ENCODE assay signal across 1 cellular context in the genomic region with DNA sequence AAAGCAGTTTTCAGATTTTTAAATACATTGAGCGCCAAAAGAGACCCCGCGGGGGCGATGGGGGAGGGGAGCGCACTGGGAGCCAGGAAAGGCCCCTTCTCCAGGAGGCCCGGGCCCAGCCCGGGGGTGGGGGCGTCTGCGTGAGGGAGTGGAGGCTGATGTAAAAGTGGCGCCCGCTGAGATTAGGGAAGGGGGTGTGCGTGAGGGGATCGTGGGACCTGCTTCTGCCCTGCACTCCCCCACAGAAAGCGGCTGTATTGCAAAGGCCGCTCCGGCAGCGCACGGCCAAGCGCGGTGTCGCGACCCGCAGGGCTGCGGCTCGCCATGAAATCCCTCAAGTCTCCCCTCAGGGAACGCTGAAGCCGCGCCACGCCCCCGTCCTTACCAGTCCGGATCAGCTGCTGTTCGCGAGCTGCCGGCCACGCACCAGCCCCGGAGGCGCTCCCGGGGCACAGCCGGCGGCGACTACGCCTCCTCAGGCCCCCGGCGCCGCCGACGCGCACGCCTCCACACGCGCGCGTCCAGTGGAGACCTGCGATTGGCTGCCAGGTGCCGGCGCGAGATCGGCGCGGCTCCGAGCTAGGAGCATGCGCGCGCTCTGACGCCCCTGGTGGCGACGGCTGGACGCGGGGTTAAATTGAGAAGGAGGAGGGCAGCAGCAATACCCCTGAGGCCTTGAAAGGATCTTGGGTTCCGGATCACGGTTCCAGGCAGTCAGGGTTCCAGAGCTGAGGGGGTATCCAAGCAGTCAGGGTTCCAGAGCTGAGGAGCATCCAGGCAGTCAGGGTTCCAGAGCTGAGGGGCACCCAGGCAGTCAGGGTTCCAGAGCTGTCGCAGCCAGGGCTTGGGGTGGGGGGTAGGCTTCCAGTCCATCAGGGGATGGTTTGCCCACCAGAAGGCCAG.
TF ChIP-seq lines count a peak whose summit lies in the region.

A gene with protein sequence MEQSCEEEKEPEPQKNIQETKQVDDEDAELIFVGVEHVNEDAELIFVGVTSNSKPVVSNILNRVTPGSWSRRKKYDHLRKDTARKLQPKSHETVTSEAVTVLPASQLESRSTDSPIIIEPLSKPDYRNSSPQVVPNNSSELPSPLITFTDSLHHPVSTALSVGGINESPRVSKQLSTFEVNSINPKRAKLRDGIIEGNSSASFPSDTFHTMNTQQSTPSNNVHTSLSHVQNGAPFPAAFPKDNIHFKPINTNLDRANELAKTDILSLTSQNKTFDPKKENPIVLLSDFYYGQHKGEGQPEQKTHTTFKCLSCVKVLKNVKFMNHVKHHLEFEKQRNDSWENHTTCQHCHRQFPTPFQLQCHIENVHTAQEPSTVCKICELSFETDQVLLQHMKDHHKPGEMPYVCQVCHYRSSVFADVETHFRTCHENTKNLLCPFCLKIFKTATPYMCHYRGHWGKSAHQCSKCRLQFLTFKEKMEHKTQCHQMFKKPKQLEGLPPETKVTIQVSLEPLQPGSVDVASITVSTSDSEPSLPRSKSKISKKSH (minus strand): TSS at position 469 of the 903 bp plus-strand sequence. CDS start 19,344 bp downstream, outside the sequence.

TF ChIP-seq in HepG2, 621 proteins besides CTCF, POLR2A, EP300 and RAD21 (continued from another document and continues in another):
- no peak for TF ChIP-seq TRAFD1 (CRISPR knock-in tag; IDR thresholded peaks at IDR 0.05; ENCODE audit: borderline replicate concordance)
- peak; percentile 78; the same call in 1 of the 2 replicates for TF ChIP-seq ZNF451 (CRISPR knock-in tag; IDR thresholded peaks at IDR 0.05)
- no peak for TF ChIP-seq ZNF569 (CRISPR knock-in tag; IDR thresholded peaks at IDR 0.05; ENCODE audit: borderline replicate concordance)
- no peak for TF ChIP-seq ZNF615 (CRISPR knock-in tag; IDR thresholded peaks at IDR 0.05; ENCODE audit: borderline replicate concordance)
- TF ChIP-seq, protein P1, sequence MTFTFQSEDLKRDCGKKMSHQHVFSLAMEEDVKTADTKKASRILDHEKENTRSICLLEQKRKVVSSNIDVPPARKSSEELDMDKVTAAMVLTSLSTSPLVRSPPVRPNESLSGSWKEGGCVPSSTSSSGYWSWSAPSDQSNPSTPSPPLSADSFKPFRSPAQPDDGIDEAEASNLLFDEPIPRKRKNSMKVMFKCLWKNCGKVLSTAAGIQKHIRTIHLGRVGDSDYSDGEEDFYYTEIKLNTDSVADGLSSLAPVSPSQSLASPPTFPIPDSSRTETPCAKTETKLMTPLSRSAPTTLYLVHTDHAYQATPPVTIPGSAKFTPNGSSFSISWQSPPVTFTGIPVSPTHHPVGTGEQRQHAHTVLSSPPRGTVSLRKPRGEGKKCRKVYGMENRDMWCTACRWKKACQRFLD (CRISPR knock-in tag; IDR thresholded peaks at IDR 0.05; ENCODE audit: borderline replicate concordance) = peak; percentile 10; the same call in 1 of the 2 replicates
- TF ChIP-seq SCMH1 (CRISPR knock-in tag; IDR thresholded peaks at IDR 0.05; ENCODE audit: borderline replicate concordance) = no peak
- TF ChIP-seq ZNF816 (CRISPR knock-in tag; IDR thresholded peaks at IDR 0.05; ENCODE audit: borderline replicate concordance) = peak; percentile 54; the same call in 1 of the 2 replicates
- peak; percentile 92 for TF ChIP-seq TMF1 (CRISPR knock-in tag; IDR thresholded peaks at IDR 0.05; ENCODE audit: low read depth)
- no peak for TF ChIP-seq ZNF839 (CRISPR knock-in tag; IDR thresholded peaks at IDR 0.05; ENCODE audit: borderline replicate concordance)
- TF ChIP-seq HDAC1 (CRISPR knock-in tag; IDR thresholded peaks at IDR 0.05) = peak; percentile 77
- no peak for TF ChIP-seq CHD4 (IDR thresholded peaks at IDR 0.05; ENCODE audit: borderline replicate concordance, low read length)
- no peak for TF ChIP-seq SNAI1 (CRISPR knock-in tag; IDR thresholded peaks at IDR 0.05; ENCODE audit: borderline replicate concordance)
- TF ChIP-seq ZNF746 (CRISPR knock-in tag; IDR thresholded peaks at IDR 0.05) = no peak
- no peak for TF ChIP-seq HDAC2 (CRISPR knock-in tag; IDR thresholded peaks at IDR 0.05)
- no peak for TF ChIP-seq ZSCAN29 (CRISPR knock-in tag; conservative IDR thresholded peaks at IDR 0.05)
- no peak; the same call in 1 of the 2 replicates for TF ChIP-seq NR2C2 (CRISPR knock-in tag; IDR thresholded peaks at IDR 0.05; ENCODE audit: borderline replicate concordance)
- TF ChIP-seq, protein P2, sequence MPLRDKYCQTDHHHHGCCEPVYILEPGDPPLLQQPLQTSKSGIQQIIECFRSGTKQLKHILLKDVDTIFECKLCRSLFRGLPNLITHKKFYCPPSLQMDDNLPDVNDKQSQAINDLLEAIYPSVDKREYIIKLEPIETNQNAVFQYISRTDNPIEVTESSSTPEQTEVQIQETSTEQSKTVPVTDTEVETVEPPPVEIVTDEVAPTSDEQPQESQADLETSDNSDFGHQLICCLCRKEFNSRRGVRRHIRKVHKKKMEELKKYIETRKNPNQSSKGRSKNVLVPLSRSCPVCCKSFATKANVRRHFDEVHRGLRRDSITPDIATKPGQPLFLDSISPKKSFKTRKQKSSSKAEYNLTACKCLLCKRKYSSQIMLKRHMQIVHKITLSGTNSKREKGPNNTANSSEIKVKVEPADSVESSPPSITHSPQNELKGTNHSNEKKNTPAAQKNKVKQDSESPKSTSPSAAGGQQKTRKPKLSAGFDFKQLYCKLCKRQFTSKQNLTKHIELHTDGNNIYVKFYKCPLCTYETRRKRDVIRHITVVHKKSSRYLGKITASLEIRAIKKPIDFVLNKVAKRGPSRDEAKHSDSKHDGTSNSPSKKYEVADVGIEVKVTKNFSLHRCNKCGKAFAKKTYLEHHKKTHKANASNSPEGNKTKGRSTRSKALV (CRISPR knock-in tag; IDR thresholded peaks at IDR 0.05) = no peak
- no peak for TF ChIP-seq SIX1 (CRISPR knock-in tag; IDR thresholded peaks at IDR 0.05; ENCODE audit: borderline replicate concordance)
- peak; percentile 69; the same call in 1 of the 2 replicates for TF ChIP-seq UBTF (CRISPR knock-in tag; IDR thresholded peaks at IDR 0.05)
- TF ChIP-seq ZBTB38 (CRISPR knock-in tag; IDR thresholded peaks at IDR 0.05) = no peak
- no peak for TF ChIP-seq BCLAF1 (IDR thresholded peaks at IDR 0.05)
- no peak for TF ChIP-seq PHB2 (IDR thresholded peaks at IDR 0.05; ENCODE audit: partially characterized antibody)
- TF ChIP-seq ZBTB25 (CRISPR knock-in tag; IDR thresholded peaks at IDR 0.05) = 0 out of 2 replicates have a peak, but pooled peaks have one; percentile 53
- no peak for TF ChIP-seq ZNF333 (CRISPR knock-in tag; IDR thresholded peaks at IDR 0.05; ENCODE audit: borderline replicate concordance)
- no peak for TF ChIP-seq PRPF4 (IDR thresholded peaks at IDR 0.05; ENCODE audit: low read depth, low read length, poor library complexity, severe bottlenecking)
- TF ChIP-seq HNF4A (CRISPR knock-in tag; IDR thresholded peaks at IDR 0.05) = no peak
- TF ChIP-seq ZNF160 (CRISPR knock-in tag; IDR thresholded peaks at IDR 0.05) = no peak
- no peak for TF ChIP-seq CC2D1A (CRISPR knock-in tag; IDR thresholded peaks at IDR 0.05)
- no peak for TF ChIP-seq KLF12 (CRISPR knock-in tag; IDR thresholded peaks at IDR 0.05; ENCODE audit: borderline replicate concordance)
- TF ChIP-seq REXO4 (CRISPR knock-in tag; IDR thresholded peaks at IDR 0.05; ENCODE audit: borderline replicate concordance) = no peak
- no peak for TF ChIP-seq SIN3B (IDR thresholded peaks at IDR 0.05; ENCODE audit: low read length)
- TF ChIP-seq ZNF12 (CRISPR knock-in tag; IDR thresholded peaks at IDR 0.05) = no peak
- no peak for TF ChIP-seq PRDM15 (CRISPR knock-in tag; IDR thresholded peaks at IDR 0.05)
